Comparison of ENCODE assay signal across 10 cellular contexts in the genomic region with DNA sequence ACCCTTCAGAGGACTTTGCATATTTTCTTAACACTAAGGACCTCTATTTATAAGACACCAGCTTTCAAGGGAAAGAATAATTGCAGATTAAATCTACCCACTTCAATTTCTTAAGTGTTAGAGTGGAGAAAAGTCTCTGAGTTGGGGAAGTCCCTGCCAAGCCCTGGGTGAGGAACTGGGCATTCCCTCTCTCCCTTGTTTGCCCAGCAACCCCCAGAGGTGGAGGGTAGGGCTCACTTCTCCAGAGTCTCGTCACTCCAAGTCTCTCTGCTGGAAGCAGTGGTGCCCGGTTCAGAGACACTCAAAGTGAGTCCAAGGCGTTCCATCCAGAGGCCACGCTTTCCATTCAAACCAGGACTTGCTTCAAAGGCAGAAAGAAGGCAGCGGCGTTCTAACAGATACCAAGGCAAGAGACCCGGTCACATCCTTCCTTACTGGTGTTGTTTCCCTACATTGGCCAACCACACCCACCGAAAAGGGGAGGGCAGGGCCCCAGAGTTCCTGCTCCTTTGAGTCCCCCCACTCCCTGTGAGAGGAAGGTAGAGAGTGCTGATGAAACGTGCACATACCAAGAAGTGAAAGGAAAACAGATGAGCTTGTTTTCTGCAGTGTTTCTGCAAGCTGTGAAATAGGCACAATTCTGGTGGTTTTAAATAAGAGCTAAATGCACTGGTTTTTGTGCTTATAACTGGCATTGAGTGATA. TPM values are rescaled to one million over a fixed set of nuclear protein-coding genes. Genes with fewer than 3 reads are reported as not detected.
DNase-seq lines count a peak whose midpoint lies in the region; ATAC-seq and TF ChIP-seq lines count a peak whose summit lies in the region.
"Had no signal": no experiment of that assay in that cellular context is flagged by ENCODE, and none has a peak within 500 bp of the region (broad histone marks: within the 10 kb centered on the region; RNA-seq: fewer than 3 reads in every experiment).

No MANE protein-coding gene starts in this region.

- H3K27ac Mint-ChIP-seq in activated T-helper 1 cell treated with anti-CD3 and anti-CD28 coated beads, Interleukin-12 subunit alpha, Interleukin-12 subunit beta, Interleukin-2, Interleukin-4 antibody, amounts not matched to agents 30 ng/mL and 10 ng/mL and 1 ng/mL, durations not matched to agents 14 hours and 24 hours and 36 hours, result no peak overlapping the region
- no peak overlapping the region for H3K27ac Mint-ChIP-seq in nephron progenitor cell
- H3K27ac Mint-ChIP-seq: brain had no signal

- intact Hi-C loops in activated T-helper 1 cell treated with anti-CD3 and anti-CD28 coated beads, Interleukin-12 subunit alpha, Interleukin-12 subunit beta, Interleukin-2, Interleukin-4 antibody, amounts not matched to agents 30 ng/mL and 10 ng/mL and 1 ng/mL, durations not matched to agents 14 hours and 24 hours and 36 hours (cut with micrococcal nuclease), result no loop called here

- 19 to 31% methylated on average over 9 of the region's 9 CpGs for WGBS in lung, 2 donors

- H3K36me3 ChIP-seq in BLaER1, result no peaks in the 10 kb centered on the region
- H3K36me3 ChIP-seq in lung (ENCODE audit: control insufficient read depth in 2 of 2, insufficient read depth in 2 of 2, low read length in 2 of 2), result no peaks in the 10 kb centered on the region

- H3K4me3 ChIP-seq in BLaER1, result no peak overlapping the region
- no peak overlapping the region for H3K4me3 ChIP-seq in lung

- H3K27ac ChIP-seq in BLaER1, result no peak overlapping the region; the same call in 1 of the 2 replicates
- H3K27ac ChIP-seq in lung (ENCODE audit: low read depth in 1 of 2, low read length in 1 of 2), result peak overlapping the region; percentile 31 to 71

- DNase-seq in activated T-helper 1 cell treated with anti-CD3 and anti-CD28 coated beads, Interleukin-12 subunit alpha, Interleukin-12 subunit beta, Interleukin-2, Interleukin-4 antibody, amounts not matched to agents 30 ng/mL and 10 ng/mL and 1 ng/mL, durations not matched to agents 14 hours and 24 hours and 36 hours (ENCODE audit: low spot score), result peak; percentile 1
- DNase-seq in lung (ENCODE audit: low spot score), result peak; percentile 76
- no peak for DNase-seq in mesenteric fat pad (ENCODE audit: low spot score)
- no peak for DNase-seq in nephron progenitor cell
- DNase-seq in HT-29 (ENCODE audit: low spot score), result no peak
- DNase-seq: NCI-H345 had no signal

- no peak overlapping the region for H3K9ac ChIP-seq in BLaER1

- peaks cover 5% of the 10 kb centered on the region for H3K9me3 Mint-ChIP-seq in activated T-helper 1 cell treated with anti-CD3 and anti-CD28 coated beads, Interleukin-12 subunit alpha, Interleukin-12 subunit beta, Interleukin-2, Interleukin-4 antibody, amounts not matched to agents 30 ng/mL and 10 ng/mL and 1 ng/mL, durations not matched to agents 14 hours and 24 hours and 36 hours
- H3K9me3 Mint-ChIP-seq in nephron progenitor cell, result no peaks in the 10 kb centered on the region

- ATAC-seq in GM18868 (IDR thresholded peaks at IDR 0.05; ENCODE audit: unreplicated experiment), result peak; percentile 49
- ATAC-seq in lung (ENCODE audit: insufficient read depth, low FRiP score), result peak; percentile 56
- ATAC-seq in GM19023 (IDR thresholded peaks at IDR 0.05; ENCODE audit: unreplicated experiment), result no peak

- H3K4me2 ChIP-seq in BLaER1, result peak overlapping the region; percentile 54

- H3K4me1 Mint-ChIP-seq in activated T-helper 1 cell treated with anti-CD3 and anti-CD28 coated beads, Interleukin-12 subunit alpha, Interleukin-12 subunit beta, Interleukin-2, Interleukin-4 antibody, amounts not matched to agents 30 ng/mL and 10 ng/mL and 1 ng/mL, durations not matched to agents 14 hours and 24 hours and 36 hours (ENCODE audit: low read depth), result peaks cover 14% of the 10 kb centered on the region
- peaks cover 42% of the 10 kb centered on the region for H3K4me1 Mint-ChIP-seq in nephron progenitor cell

- H3K27me3 ChIP-seq in BLaER1, result no peaks in the 10 kb centered on the region
- no peaks in the 10 kb centered on the region for H3K27me3 ChIP-seq in lung (ENCODE audit: control insufficient read depth, insufficient read depth)

- H3K4me1 ChIP-seq in BLaER1, result peaks cover 28% of the 10 kb centered on the region
- H3K4me1 ChIP-seq in lung (ENCODE audit: control insufficient read depth in 2 of 2, insufficient read depth in 2 of 2, low read length in 2 of 2), result peaks cover 0 to 18% of the 10 kb centered on the region in 2 donors

- no peaks in the 10 kb centered on the region for H3K36me3 Mint-ChIP-seq in activated T-helper 1 cell treated with anti-CD3 and anti-CD28 coated beads, Interleukin-12 subunit alpha, Interleukin-12 subunit beta, Interleukin-2, Interleukin-4 antibody, amounts not matched to agents 30 ng/mL and 10 ng/mL and 1 ng/mL, durations not matched to agents 14 hours and 24 hours and 36 hours (ENCODE audit: low read depth)
- no peaks in the 10 kb centered on the region for H3K36me3 Mint-ChIP-seq in nephron progenitor cell (ENCODE audit: low read depth)
- H3K36me3 Mint-ChIP-seq: brain had no signal

- peak overlapping the region; percentile 65 for H3K4me3 Mint-ChIP-seq in activated T-helper 1 cell treated with anti-CD3 and anti-CD28 coated beads, Interleukin-12 subunit alpha, Interleukin-12 subunit beta, Interleukin-2, Interleukin-4 antibody, amounts not matched to agents 30 ng/mL and 10 ng/mL and 1 ng/mL, durations not matched to agents 14 hours and 24 hours and 36 hours
- no peak overlapping the region for H3K4me3 Mint-ChIP-seq in nephron progenitor cell
- H3K4me3 Mint-ChIP-seq: brain had no signal

- H3K9me3 ChIP-seq in BLaER1, result 0 out of 2 replicates have a peak, but pooled peaks cover 5% of the 10 kb centered on the region
- no peaks in the 10 kb centered on the region for H3K9me3 ChIP-seq in lung (ENCODE audit: control insufficient read depth in 2 of 2, insufficient read depth in 1 of 2, low read length in 1 of 2)

- no peaks in the 10 kb centered on the region for H4K20me1 ChIP-seq in BLaER1

- TF ChIP-seq CTCF in lung (IDR thresholded peaks at IDR 0.05; ENCODE audit: control extremely low read depth, extremely low read depth), result no peak
- no peak for TF ChIP-seq CTCF in nephron progenitor cell (IDR thresholded peaks at IDR 0.05)

- no peaks in the 10 kb centered on the region for H3K27me3 Mint-ChIP-seq in activated T-helper 1 cell treated with anti-CD3 and anti-CD28 coated beads, Interleukin-12 subunit alpha, Interleukin-12 subunit beta, Interleukin-2, Interleukin-4 antibody, amounts not matched to agents 30 ng/mL and 10 ng/mL and 1 ng/mL, durations not matched to agents 14 hours and 24 hours and 36 hours (ENCODE audit: insufficient read depth)
- H3K27me3 Mint-ChIP-seq in nephron progenitor cell (ENCODE audit: low read depth, poor library complexity), result peaks cover 21% of the 10 kb centered on the region

RNA-seq across cellular contexts. Expression of gene BDKRB2, which starts 6.1 kb away (rescaled TPM):
- not detected in 2 replicates for total RNA-seq in activated T-helper 1 cell treated with anti-CD3 and anti-CD28 coated beads, Interleukin-12 subunit alpha, Interleukin-12 subunit beta, Interleukin-2, Interleukin-4 antibody, amounts not matched to agents 30 ng/mL and 10 ng/mL and 1 ng/mL, durations not matched to agents 14 hours and 24 hours and 36 hours
- 1 to 10 TPM; 2.1 to 2.6 TPM for total RNA-seq in lung
- polyA plus RNA-seq in lung, result 1 to 10 TPM in 1 of 2 donors, under 1 TPM in 1; 0.77 to 5.8 TPM
- 11.4 TPM for total RNA-seq in mesenteric fat pad
- 0.05 TPM in 1 of 2 replicates, not detected in the other for total RNA-seq in HT-29 (2014; rRNA removed; shearing (Covaris generic))

RNA-seq across cellular contexts. Expression of gene BDKRB1, which starts 57.4 kb away (rescaled TPM):
- not detected in 2 replicates for total RNA-seq in activated T-helper 1 cell treated with anti-CD3 and anti-CD28 coated beads, Interleukin-12 subunit alpha, Interleukin-12 subunit beta, Interleukin-2, Interleukin-4 antibody, amounts not matched to agents 30 ng/mL and 10 ng/mL and 1 ng/mL, durations not matched to agents 14 hours and 24 hours and 36 hours
- total RNA-seq in lung (under 1 TPM; 0.18 to 0.23 TPM), mesenteric fat pad (0.71 TPM)
- 1 to 10 TPM in 1 of 2 donors, under 1 TPM in 1; 0.61 to 5.4 TPM for polyA plus RNA-seq in lung
- not detected in 2 replicates for total RNA-seq in HT-29 (2014; rRNA removed; shearing (Covaris generic))

Comparison
In these comparisons a context has a peak if more than half of its experiments do, and no peak if none do; other contexts are left out.
1. DNase-seq: peak in activated T-helper 1 cell treated with anti-CD3 and anti-CD28 coated beads, Interleukin-12 subunit alpha, Interleukin-12 subunit beta, Interleukin-2, Interleukin-4 antibody, amounts not matched to agents 30 ng/mL and 10 ng/mL and 1 ng/mL, durations not matched to agents 14 hours and 24 hours and 36 hours (single experiment) and lung (single experiment); none in mesenteric fat pad (single experiment), nephron progenitor cell (single experiment) and HT-29 (single experiment).